ENCODE assay signal across 29 cellular contexts in the genomic region with DNA sequence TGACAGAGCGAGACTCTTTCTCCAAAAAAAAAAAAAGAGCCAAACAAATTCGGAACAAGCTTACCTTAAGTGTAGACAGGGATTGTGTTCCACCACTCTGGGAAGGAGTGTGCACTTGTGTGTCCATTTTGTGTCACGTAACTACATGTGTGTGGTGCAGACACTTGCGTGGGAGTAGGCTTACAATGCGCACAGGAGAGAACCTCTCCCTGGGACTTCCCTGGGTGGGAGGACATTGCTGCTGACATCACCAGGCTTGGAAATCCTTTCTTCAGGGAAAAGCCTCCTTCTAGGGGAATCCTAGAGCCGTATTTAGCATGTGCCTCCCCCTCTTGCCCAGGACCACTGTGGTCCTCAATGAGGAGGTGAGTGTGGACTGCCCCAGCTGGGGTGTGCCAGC.
"Had no signal": no experiment of that assay in that cellular context is flagged by ENCODE, and none has a peak within 500 bp of the region (broad histone marks: within the 10 kb centered on the region; RNA-seq: fewer than 3 reads in every experiment).

No MANE protein-coding gene starts in this region.

- H3K36me3 ChIP-seq: gastroesophageal sphincter, left lung, neutrophil, ovary, prostate gland, right atrium auricular region, thyroid gland, upper lobe of right lung, WERI-Rb-1 had no signal

- H3K27ac ChIP-seq: gastroesophageal sphincter, neutrophil, ovary, prostate gland, right atrium auricular region, upper lobe of right lung, WERI-Rb-1 had no signal

- FAIRE-seq: kidney, TTC549 had no signal

- H3K9me3 ChIP-seq: gastroesophageal sphincter, left lung, neutrophil, ovary, prostate gland, right atrium auricular region, thyroid gland, upper lobe of right lung had no signal

- DNase-seq: activated CD4-positive, alpha-beta T cell treated with anti-CD3 and anti-CD28 coated beads, Interleukin-2, amount 10 ng/mL, durations not matched to agents 7 days and 5 days; activated CD4-positive, CD25-positive, alpha-beta regulatory T cell treated with anti-CD3 and anti-CD28 coated beads, Interleukin-2, amount 50 U/mL, for 72 hours; activated CD8-positive, alpha-beta memory T cell treated with anti-CD3 and anti-CD28 coated beads, Interleukin-2, amount 10 ng/mL, durations not matched to agents 7 days and 5 days; activated CD8-positive, alpha-beta T cell treated with anti-CD3 and anti-CD28 coated beads for 36 hours; activated gamma-delta T cell; activated naive CD4-positive, alpha-beta T cell treated with anti-CD3 and anti-CD28 coated beads, Interleukin-2, amount 50 U/mL, for 16 hours; activated naive CD8-positive, alpha-beta T cell treated with anti-CD3 and anti-CD28 coated beads, Interleukin-2, amount 50 U/mL, for 24 hours; activated T-cell treated with anti-CD3 and anti-CD28 coated beads for 4 hours; aorta; dermis blood vessel endothelial cell; effector CD8-positive, alpha-beta T cell; erythroblast; kidney; left lung; midbrain; natural killer cell; ovary; stimulated activated CD4-positive, alpha-beta T cell treated with anti-CD3 and anti-CD28 coated beads, Interleukin-12 subunit alpha, Interleukin-12 subunit beta, amount 100 ng/mL, for 4 hours; stimulated activated CD4-positive, alpha-beta T cell treated with anti-CD3 and anti-CD28 coated beads, Interleukin-4, amount 100 ng/mL, for 4 hours; substantia nigra; thyroid gland; upper lobe of right lung; WERI-Rb-1 had no signal

- H3K4me3 ChIP-seq: gastroesophageal sphincter, left lung, lung, ovary, prostate gland, right atrium auricular region, thyroid gland, upper lobe of right lung had no signal

- ATAC-seq: activated CD8-positive, alpha-beta memory T cell treated with anti-CD3 and anti-CD28 coated beads, Interleukin-2, amount 10 ng/mL, durations not matched to agents 7 days and 5 days; activated CD8-positive, alpha-beta T cell treated with anti-CD3 and anti-CD28 coated beads for 36 hours; activated naive CD8-positive, alpha-beta T cell treated with anti-CD3 and anti-CD28 coated beads, Interleukin-2, amount 50 U/mL, for 24 hours; gastroesophageal sphincter; left lung; natural killer cell; upper lobe of right lung had no signal

- H3K4me1 ChIP-seq: gastroesophageal sphincter, left lung, prostate gland, right atrium auricular region, upper lobe of right lung had no signal

- H3K27me3 ChIP-seq: left lung, ovary, right atrium auricular region, thyroid gland, upper lobe of right lung had no signal
